ENCODE assay signal across 25 cellular contexts in genomic region chr9:126802343-126803059, GRCh38.
"Had no signal": no experiment of that assay in that cellular context is flagged by ENCODE, and none has a peak within 500 bp of the region (broad histone marks: within the 10 kb centered on the region; RNA-seq: fewer than 3 reads in every experiment).

No MANE protein-coding gene starts in this region.

- FAIRE-seq: islet of Langerhans, pancreas, urothelium cell line had no signal

- DNase-seq: activated CD4-positive, alpha-beta T cell treated with anti-CD3 and anti-CD28 coated beads for 36 hours; activated CD4-positive, CD25-positive, alpha-beta regulatory T cell; activated CD8-positive, alpha-beta T cell treated with anti-CD3 and anti-CD28 coated beads, Interleukin-2, amount 10 ng/mL, durations not matched to agents 7 days and 5 days; activated effector memory CD4-positive, alpha-beta T cell treated with Interleukin-2 at 50 U/mL for 16 hours; activated naive CD4-positive, alpha-beta T cell treated with Interleukin-2 at 50 U/mL for 16 hours; anterior cingulate cortex; cerebellar nuclear complex; colonic mucosa; dorsolateral prefrontal cortex; effector memory CD4-positive, alpha-beta T cell; gastrocnemius medialis; glutamatergic neuron; left ventricle myocardium inferior; nucleus accumbens; pancreas; right cardiac atrium; spleen; stimulated activated naive CD4-positive, alpha-beta T cell; T-helper 2 cell had no signal

- H3K4me3 ChIP-seq: cardiac muscle cell, colonic mucosa, dorsolateral prefrontal cortex, gastrocnemius medialis, left ventricle myocardium inferior, pancreas, spleen, suprapubic skin, tibial nerve had no signal

- H3K27me3 ChIP-seq: colonic mucosa, dorsolateral prefrontal cortex, gastrocnemius medialis, pancreas, spleen, suprapubic skin, tibial nerve had no signal

- H3K36me3 ChIP-seq: cardiac muscle cell, colonic mucosa, left ventricle myocardium inferior, pancreas, spleen, suprapubic skin, tibial nerve had no signal

- H3K27ac Mint-ChIP-seq: activated CD4-positive, alpha-beta T cell treated with anti-CD3 and anti-CD28 coated beads for 36 hours; activated CD8-positive, alpha-beta T cell treated with anti-CD3 and anti-CD28 coated beads, Interleukin-2, amount 10 ng/mL, durations not matched to agents 7 days and 5 days; activated naive CD8-positive, alpha-beta T cell had no signal

- H3K9me3 ChIP-seq: colonic mucosa, gastrocnemius medialis, left ventricle myocardium inferior, pancreas, spleen, suprapubic skin, tibial nerve had no signal

- H3K27ac ChIP-seq: cardiac muscle cell, colonic mucosa, dorsolateral prefrontal cortex, left ventricle myocardium inferior, pancreas, spleen, suprapubic skin, tibial nerve had no signal

- H3K27me3 Mint-ChIP-seq: activated CD4-positive, alpha-beta T cell treated with anti-CD3 and anti-CD28 coated beads for 36 hours; activated naive CD8-positive, alpha-beta T cell had no signal

- H3K4me3 Mint-ChIP-seq: activated CD4-positive, alpha-beta T cell treated with anti-CD3 and anti-CD28 coated beads for 36 hours; activated CD8-positive, alpha-beta T cell treated with anti-CD3 and anti-CD28 coated beads, Interleukin-2, amount 10 ng/mL, durations not matched to agents 7 days and 5 days had no signal

- ATAC-seq: activated CD4-positive, alpha-beta T cell treated with anti-CD3 and anti-CD28 coated beads for 36 hours; activated CD8-positive, alpha-beta T cell treated with anti-CD3 and anti-CD28 coated beads, Interleukin-2, amount 10 ng/mL, durations not matched to agents 7 days and 5 days; gastrocnemius medialis; pancreas; right cardiac atrium had no signal
